8 cellular contexts compared by ENCODE assay signal in the genomic region with DNA sequence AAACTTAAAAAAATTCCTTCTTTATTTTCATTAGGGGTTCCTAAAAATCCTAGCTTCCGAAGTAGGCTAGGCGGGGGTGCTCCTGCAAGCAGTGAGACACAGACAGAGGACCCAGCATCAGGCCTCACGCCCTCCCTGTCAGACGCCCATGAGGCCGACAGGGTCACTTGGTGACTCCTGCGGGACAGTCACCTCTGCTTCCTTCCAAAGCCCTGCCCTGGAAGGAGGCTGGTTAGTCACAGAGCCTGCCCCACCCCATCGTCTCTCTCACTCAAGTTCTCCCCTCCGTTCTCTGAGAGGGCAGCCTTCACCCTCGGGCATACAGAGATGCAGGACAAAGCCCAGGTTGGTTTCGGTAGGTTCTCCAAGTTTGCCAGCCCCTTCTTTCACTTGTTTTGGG. TPM values are rescaled to one million over a fixed set of nuclear protein-coding genes. Genes with fewer than 3 reads are reported as not detected.
DNase-seq lines count a peak whose midpoint lies in the region; ATAC-seq, FAIRE-seq and TF ChIP-seq lines count a peak whose summit lies in the region.

No MANE protein-coding gene starts in this region.

- peak overlapping the region; percentile 26 for H3K4me2 ChIP-seq in astrocyte (ENCODE audit: low read length)

- no peaks in the 10 kb centered on the region for H3K27me3 Mint-ChIP-seq in astrocyte (ENCODE audit: low read depth, unreplicated experiment)

- in situ Hi-C loops in brain microvascular endothelial cell (cut with HindIII; ENCODE audit: low pct_ligation_motif_present, low sequenced_read_pairs), result no loop called here
- in situ Hi-C loops in GM13976 (cut with MboI; ENCODE audit: low sequenced_read_pairs, unreplicated experiment), result no loop called here

- no peak overlapping the region for H3K27ac Mint-ChIP-seq in astrocyte (ENCODE audit: unreplicated experiment)

- H4K20me1 ChIP-seq in astrocyte (ENCODE audit: insufficient read depth, low read length), result peaks cover 5% of the 10 kb centered on the region

- peak overlapping the region; percentile 15 for H3K27ac ChIP-seq in astrocyte (ENCODE audit: low read depth, low read length)
- H3K27ac ChIP-seq in lower lobe of right lung, result peak overlapping the region; percentile 77
- no peak overlapping the region for H3K27ac ChIP-seq in brain microvascular endothelial cell

- no peak overlapping the region for H3K4me3 Mint-ChIP-seq in astrocyte (ENCODE audit: unreplicated experiment)

- H3K9me3 Mint-ChIP-seq in astrocyte (ENCODE audit: unreplicated experiment), result no peaks in the 10 kb centered on the region

- H3K27me3 ChIP-seq in astrocyte (ENCODE audit: insufficient read depth, low read length), result no peaks in the 10 kb centered on the region
- H3K27me3 ChIP-seq in lower lobe of right lung (ENCODE audit: low read depth), result no peaks in the 10 kb centered on the region
- no peaks in the 10 kb centered on the region for H3K27me3 ChIP-seq in brain microvascular endothelial cell (replicated peaks)

- H2AFZ ChIP-seq in astrocyte (ENCODE audit: low read depth, low read length), result no peak overlapping the region

- H3K36me3 ChIP-seq in astrocyte (ENCODE audit: insufficient read depth, low read length) (peaks cover 4% of the 10 kb centered on the region), lower lobe of right lung (no peaks in the 10 kb centered on the region), brain microvascular endothelial cell (replicated peaks) (no peaks in the 10 kb centered on the region)

- H3K9me3 ChIP-seq in astrocyte (ENCODE audit: insufficient read depth, low read depth, low read length) (no peaks in the 10 kb centered on the region), lower lobe of right lung (no peaks in the 10 kb centered on the region)

- ATAC-seq in Right ventricle myocardium superior (ENCODE audit: poor library complexity) (peak; percentile 12), Right ventricle myocardium inferior (no peak), lower lobe of right lung (peak in 1 of 2 donors; percentile 29)

- no peak for TF ChIP-seq CTCF in astrocyte (IDR thresholded peaks at IDR 0.05; ENCODE audit: insufficient read depth, low read depth, low read length)
- TF ChIP-seq CTCF in lower lobe of right lung (IDR thresholded peaks at IDR 0.05), result no peak
- TF ChIP-seq CTCF in brain microvascular endothelial cell (IDR thresholded peaks at IDR 0.05; ENCODE audit: low read depth, low read length, missing control alignments), result no peak
- TF ChIP-seq CTCF in GM13976 (IDR thresholded peaks at IDR 0.05; ENCODE audit: borderline replicate concordance, control extremely low read depth, extremely low read depth, insufficient read depth, missing control alignments), result no peak

- H3K4me1 ChIP-seq in astrocyte (ENCODE audit: insufficient read depth, low read length) (peaks cover 60% of the 10 kb centered on the region), lower lobe of right lung (peaks cover 98% of the 10 kb centered on the region)

- FAIRE-seq in astrocyte (lab: Jason Lieb, UNC), result no peak
- no peak for FAIRE-seq in urothelium cell line (lab: Jason Lieb, UNC)

- DNase-seq in Right ventricle myocardium superior (no peak), Right ventricle myocardium inferior (ENCODE audit: missing footprints) (no peak), astrocyte (ENCODE audit: low read depth) (no peak), lower lobe of right lung (no peak), urothelium cell line (ENCODE audit: low spot score) (peak; percentile 31), NCI-H2107 (lab: John Stamatoyannopoulos, UW) (no peak), brain microvascular endothelial cell (no peak), GM13976 (ENCODE audit: low spot score) (no peak)

- H3K79me2 ChIP-seq in astrocyte (ENCODE audit: insufficient read depth, low read length), result peaks cover 23% of the 10 kb centered on the region

- H3K9ac ChIP-seq in astrocyte (ENCODE audit: low read length), result peak overlapping the region; percentile 42

- intact Hi-C loops in Right ventricle myocardium superior (cut with DNase I), result no loop called here
- intact Hi-C loops in Right ventricle myocardium inferior (cut with DNase I), result no loop called here
- intact Hi-C loops in lower lobe of right lung (cut with DNase I), result no loop called here

- no peak overlapping the region for H3K4me3 ChIP-seq in astrocyte (ENCODE audit: insufficient read depth, low read depth, low read length)
- no peak overlapping the region for H3K4me3 ChIP-seq in lower lobe of right lung
- no peak overlapping the region for H3K4me3 ChIP-seq in brain microvascular endothelial cell (ENCODE audit: low read depth, low read length)

- H3K4me1 Mint-ChIP-seq in astrocyte (ENCODE audit: low read depth, unreplicated experiment), result peaks cover 68% of the 10 kb centered on the region

- peaks cover 21% of the 10 kb centered on the region for H3K36me3 Mint-ChIP-seq in astrocyte (ENCODE audit: low read depth, unreplicated experiment)

RNA-seq across cellular contexts. Expression of gene EHD4, which starts 38.6 kb away (rescaled TPM):
- total RNA-seq in Right ventricle myocardium superior (47.2 TPM), Right ventricle myocardium inferior (55.5 TPM), astrocyte (46.4 and 51.4 TPM in 2 replicates), lower lobe of right lung (35.0 TPM)

RNA-seq across cellular contexts. Expression of gene SPTBN5, which starts 39.9 kb away (rescaled TPM):
- total RNA-seq in Right ventricle myocardium superior (3.4 TPM), Right ventricle myocardium inferior (3.5 TPM), astrocyte (5.3 and 6.7 TPM in 2 replicates), lower lobe of right lung (2.1 TPM)
